Comparison of ENCODE assay signal across 35 cellular contexts in the genomic region with DNA sequence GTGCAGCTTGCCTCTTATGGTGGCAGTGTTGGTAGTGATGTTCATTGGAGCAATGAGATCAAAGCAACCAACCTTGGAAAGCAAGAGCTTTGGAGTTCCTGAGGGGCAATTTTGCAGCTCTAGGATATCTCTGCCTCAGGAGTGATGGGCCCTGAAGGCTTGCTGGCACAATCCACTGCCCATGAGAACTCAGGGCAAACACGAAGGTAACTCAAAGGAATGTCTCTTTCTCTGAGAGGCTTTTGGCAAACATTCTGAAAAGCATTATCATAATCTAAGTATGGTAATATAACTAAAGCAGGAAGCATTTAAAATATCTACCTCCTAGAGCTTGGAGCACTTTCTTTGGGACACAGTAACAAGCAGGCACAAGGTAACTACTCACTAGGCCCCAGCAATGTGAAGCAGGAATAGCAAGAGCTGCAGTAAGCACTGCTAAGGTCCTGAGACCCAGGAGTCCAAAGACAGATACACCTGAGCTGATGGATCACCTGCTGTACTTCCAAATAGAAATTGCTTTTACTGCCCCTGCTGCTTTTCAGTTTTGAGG.
"Had no signal": no experiment of that assay in that cellular context is flagged by ENCODE, and none has a peak within 500 bp of the region (broad histone marks: within the 10 kb centered on the region; RNA-seq: fewer than 3 reads in every experiment).

No MANE protein-coding gene starts in this region.

- H3K27ac ChIP-seq: body of pancreas, breast epithelium, Peyer's patch, SJSA1, WERI-Rb-1 had no signal

- H3K4me1 ChIP-seq: body of pancreas, breast epithelium, Peyer's patch, SJSA1 had no signal

- H3K9me3 ChIP-seq: body of pancreas, breast epithelium, Peyer's patch, SJSA1 had no signal

- DNase-seq: activated CD4-positive, alpha-beta memory T cell treated with anti-CD3 and anti-CD28 coated beads, Interleukin-2, amount 10 ng/mL, durations not matched to agents 7 days and 5 days; activated CD4-positive, alpha-beta T cell treated with anti-CD3 and anti-CD28 coated beads for 1 hour; activated CD4-positive, alpha-beta T cell treated with anti-CD3 and anti-CD28 coated beads for 48 hours; activated CD4-positive, CD25-positive, alpha-beta regulatory T cell; activated CD8-positive, alpha-beta memory T cell treated with anti-CD3 and anti-CD28 coated beads for 24 hours; activated CD8-positive, alpha-beta memory T cell treated with anti-CD3 and anti-CD28 coated beads, Interleukin-2, amount 10 ng/mL, durations not matched to agents 7 days and 5 days; activated CD8-positive, alpha-beta memory T cell treated with anti-CD3 and anti-CD28 coated beads, Interleukin-2, amount 50 U/mL, for 48 hours; activated effector memory CD4-positive, alpha-beta T cell treated with anti-CD3 and anti-CD28 coated beads, Interleukin-2, amount 50 U/mL, for 16 hours; activated naive CD4-positive, alpha-beta T cell; activated naive CD4-positive, alpha-beta T cell treated with anti-CD3 and anti-CD28 coated beads, Interleukin-2, amount 50 U/mL, for 16 hours; activated naive CD8-positive, alpha-beta T cell treated with anti-CD3 and anti-CD28 coated beads for 36 hours; activated T-cell treated with anti-CD3 and anti-CD28 coated beads, Interleukin-2, amount 50 U/mL, for 48 hours; amniotic stem cell; aorta; body of pancreas; cerebellar nuclear complex; NCI-H1105; NCI-H1417 treated with DMSO at 0.1 percent for 48 hours; NCI-H1694 treated with DMSO at 0.1 percent for 48 hours; NCI-H2029; NCI-H510A; NCI-H526; NCI-H748 treated with DMSO at 0.1 percent for 48 hours; NK-92 treated with Interleukin-12 subunit alpha and Interleukin-12 subunit beta, amount 100 ng/mL, for 24 hours; PC-3; Peyer's patch; RPMI8226; SHP77 treated with DMSO at 0.1 percent for 48 hours; SW 1271; T-helper 1 cell; T-helper 2 cell; T-helper 9 cell; WERI-Rb-1 had no signal

- ATAC-seq: activated CD8-positive, alpha-beta memory T cell treated with anti-CD3 and anti-CD28 coated beads, Interleukin-2, amount 10 ng/mL, durations not matched to agents 7 days and 5 days; body of pancreas; PC-3 had no signal

- H3K36me3 ChIP-seq: breast epithelium had no signal

- H3K4me3 ChIP-seq: body of pancreas, breast epithelium, Peyer's patch, SJSA1 had no signal

- H3K27me3 ChIP-seq: body of pancreas, breast epithelium, Peyer's patch, SJSA1 had no signal
